Comparison of ENCODE assay signal across 13 cellular contexts in genomic region chr9:133237271-133237731, GRCh38. TPM values are rescaled to one million over a fixed set of nuclear protein-coding genes. Genes with fewer than 3 reads are reported as not detected.
DNase-seq lines count a peak whose midpoint lies in the region; ATAC-seq and TF ChIP-seq lines count a peak whose summit lies in the region.
"Had no signal": no experiment of that assay in that cellular context is flagged by ENCODE, and none has a peak within 500 bp of the region (broad histone marks: within the 10 kb centered on the region; RNA-seq: fewer than 3 reads in every experiment).

No MANE protein-coding gene starts in this region.

- H3K79me2 ChIP-seq in GM23338 (replicated peaks; ENCODE audit: insufficient read depth) (no peaks in the 10 kb centered on the region), PC-3 (ENCODE audit: low read length) (no peaks in the 10 kb centered on the region)

- intact Hi-C loops in gastrocnemius medialis (cut with DNase I; ENCODE audit: low total_unique reads): no loop called here
- intact Hi-C loops in PC-3 (cut with micrococcal nuclease): no loop called here

- DNase-seq in GM23338 (ENCODE audit: low spot score) (no peak), caudate nucleus (lab: John Stamatoyannopoulos, UW) (no peak), hepatic stellate cell (ENCODE audit: low spot score) (peak; percentile 57), gastrocnemius medialis (no peak), SK-N-DZ (ENCODE audit: low spot score) (no peak), superior temporal gyrus (ENCODE audit: extremely low spot score) (no peak), foreskin fibroblast (no peak), PC-3 (no peak)
- DNase-seq: activated CD4-positive, alpha-beta T cell treated with anti-CD3 and anti-CD28 coated beads for 1 hour; CD4-positive, alpha-beta T cell; NCI-H1092 had no signal

- H3K27me3 ChIP-seq in GM23338 (ENCODE audit: insufficient read depth): peaks cover 13% of the 10 kb centered on the region
- H3K27me3 ChIP-seq in gastrocnemius medialis: peaks cover 7 to 18% (median 13%) of the 10 kb centered on the region in 3 donors
- no peaks in the 10 kb centered on the region for H3K27me3 ChIP-seq in PC-3 (ENCODE audit: low read length)

- H3K4me2 ChIP-seq in GM23338 (0 out of 2 replicates have a peak overlapping the region, but pooled peaks have one; percentile 91), PC-3 (ENCODE audit: low read length) (no peak overlapping the region)

- H3K4me1 Mint-ChIP-seq in GM23338: peaks cover 6% of the 10 kb centered on the region; the same call in 1 of the 3 replicates

- no peak for TF ChIP-seq POLR2A in gastrocnemius medialis (IDR thresholded peaks at IDR 0.05)

- H3K9ac ChIP-seq in PC-3 (ENCODE audit: low read length): no peak overlapping the region

- TF ChIP-seq CTCF in GM23338 (conservative IDR thresholded peaks at IDR 0.05; ENCODE audit: low read depth in 2 of 2) (no peak), gastrocnemius medialis (IDR thresholded peaks at IDR 0.05 in 4 of 5, conservative IDR thresholded peaks at IDR 0.05 in 1 of 5) (no peak), foreskin fibroblast (IDR thresholded peaks at IDR 0.05; ENCODE audit: low read depth, low read length) (no peak), PC-3 (conservative IDR thresholded peaks at IDR 0.05; ENCODE audit: low read depth, low read length) (no peak)

- POLR2A ChIA-PET in PC-3 (lab: Charles Lee; ENCODE audit: unreplicated experiment): no interaction called here

- H3K36me3 ChIP-seq in GM23338 (ENCODE audit: insufficient read depth): no peaks in the 10 kb centered on the region
- no peaks in the 10 kb centered on the region for H3K36me3 ChIP-seq in gastrocnemius medialis
- H3K36me3 ChIP-seq in PC-3 (ENCODE audit: low read depth, low read length): no peaks in the 10 kb centered on the region

- in situ Hi-C loops in gastrocnemius medialis (cut with MboI; ENCODE audit: low sequenced_read_pairs in 4 of 4): no loop called here

- H3F3A ChIP-seq in GM23338 (replicated peaks; ENCODE audit: low read depth) (peaks cover 4% of the 10 kb centered on the region; the same call in 1 of the 2 replicates), PC-3 (ENCODE audit: low read length, unreplicated experiment) (no peaks in the 10 kb centered on the region)

- no peak overlapping the region for H3K27ac Mint-ChIP-seq in GM23338
- H3K27ac Mint-ChIP-seq: activated naive CD4-positive, alpha-beta T cell treated with anti-CD3 and anti-CD28 coated beads, Interleukin-2, amount 50 U/mL, for 24 hours; CD4-positive, alpha-beta T cell had no signal

- BruUV-seq in PC-3 (replicated peaks; lab: Mats Ljungman, UMichigan): no TSS peak

- H2AFZ ChIP-seq in GM23338: no peak overlapping the region
- H2AFZ ChIP-seq in PC-3 (ENCODE audit: low read length): no peak overlapping the region

- H3K4me3 ChIP-seq in GM23338: no peak overlapping the region
- H3K4me3 ChIP-seq in gastrocnemius medialis: no peak overlapping the region
- no peak overlapping the region for H3K4me3 ChIP-seq in foreskin fibroblast (ENCODE audit: low read depth in 1 of 2, low read length in 2 of 2)
- no peak overlapping the region for H3K4me3 ChIP-seq in PC-3 (ENCODE audit: low read length)

- no peaks in the 10 kb centered on the region for H3K9me2 ChIP-seq in GM23338 (ENCODE audit: insufficient read depth)
- no peaks in the 10 kb centered on the region for H3K9me2 ChIP-seq in PC-3 (replicated peaks; ENCODE audit: low read length)

- H3K4me1 ChIP-seq in GM23338 (ENCODE audit: insufficient read depth) (peaks cover 7% of the 10 kb centered on the region; the same call in 1 of the 2 replicates), gastrocnemius medialis (peaks cover 13 to 14% of the 10 kb centered on the region in 2 donors), PC-3 (ENCODE audit: insufficient read depth, low read length) (no peaks in the 10 kb centered on the region)

- no peaks in the 10 kb centered on the region for H3K9me3 Mint-ChIP-seq in GM23338
- H3K9me3 Mint-ChIP-seq: activated naive CD4-positive, alpha-beta T cell treated with anti-CD3 and anti-CD28 coated beads, Interleukin-2, amount 50 U/mL, for 24 hours; CD4-positive, alpha-beta T cell had no signal

- H4K20me1 ChIP-seq in GM23338 (replicated peaks; ENCODE audit: insufficient read depth) (no peaks in the 10 kb centered on the region), PC-3 (ENCODE audit: low read length) (no peaks in the 10 kb centered on the region)

- peak overlapping the region; percentile 63; the same call in 1 of the 3 replicates for H3K4me3 Mint-ChIP-seq in GM23338
- H3K4me3 Mint-ChIP-seq: activated naive CD4-positive, alpha-beta T cell treated with anti-CD3 and anti-CD28 coated beads, Interleukin-2, amount 50 U/mL, for 24 hours; CD4-positive, alpha-beta T cell had no signal

- H3K9me3 ChIP-seq in gastrocnemius medialis (no peaks in the 10 kb centered on the region), PC-3 (ENCODE audit: low read length) (no peaks in the 10 kb centered on the region)

- CTCF ChIA-PET in PC-3 (lab: Charles Lee): no interaction called here

- H3K27ac ChIP-seq in GM23338 (ENCODE audit: low read depth): no peak overlapping the region
- peak overlapping the region; percentile 86 for H3K27ac ChIP-seq in caudate nucleus (ENCODE audit: low read depth, low read length)
- H3K27ac ChIP-seq in gastrocnemius medialis: peak overlapping the region; percentile 54 to 81 (median 66)
- H3K27ac ChIP-seq in PC-3 (ENCODE audit: low read length): no peak overlapping the region

- ATAC-seq in GM23338 (no peak), gastrocnemius medialis (peak; percentile 60 to 65), PC-3 (no peak)

- H3K27me3 Mint-ChIP-seq in GM23338 (ENCODE audit: insufficient read depth, low read depth, poor library complexity): peaks cover 35% of the 10 kb centered on the region

- H3K36me3 Mint-ChIP-seq in GM23338 (ENCODE audit: low read depth): no peaks in the 10 kb centered on the region; the same call in 2 of the 3 replicates
- H3K36me3 Mint-ChIP-seq: activated naive CD4-positive, alpha-beta T cell treated with anti-CD3 and anti-CD28 coated beads, Interleukin-2, amount 50 U/mL, for 24 hours had no signal

TF ChIP-seq in GM23338, 12 proteins besides CTCF, POLR2A, EP300 and RAD21 (continues in another document):
- TF ChIP-seq ZNF331 (CRISPR knock-in tag; IDR thresholded peaks at IDR 0.05; ENCODE audit: low read depth) (no peak), ZNF114 (CRISPR knock-in tag; IDR thresholded peaks at IDR 0.05) (no peak), JUNB (IDR thresholded peaks at IDR 0.05; ENCODE audit: unreplicated experiment) (no peak), NANOG (IDR thresholded peaks at IDR 0.05; ENCODE audit: borderline replicate concordance) (no peak), EZH2 (IDR thresholded peaks at IDR 0.05; ENCODE audit: low read depth, unreplicated experiment) (no peak), STAT1 (IDR thresholded peaks at IDR 0.05; ENCODE audit: unreplicated experiment) (no peak), CREB1 (CRISPR knock-in tag; IDR thresholded peaks at IDR 0.05; ENCODE audit: low read depth) (no peak), EZH2phosphoT487 (IDR thresholded peaks at IDR 0.05; ENCODE audit: unreplicated experiment) (no peak), ETS1 (IDR thresholded peaks at IDR 0.05) (no peak)

RNA-seq across cellular contexts. Expression of gene OBP2B, which starts 28.3 kb away (rescaled TPM):
- total RNA-seq in GM23338 (2014; rRNA removed; shearing (Covaris generic)): not detected in 2 replicates
- not detected in 2 replicates for polyA plus RNA-seq in GM23338 (2016; fragmentation: Nextera tagmentation; extraction: Ambion mirVana)
- not detected for total RNA-seq in gastrocnemius medialis
- polyA plus RNA-seq in SK-N-DZ (2014; cell fraction: cytosol; rRNA removed): not detected in 2 replicates
- not detected in 2 replicates for polyA plus RNA-seq in SK-N-DZ (2014; cell fraction: nucleus; rRNA removed)
- total RNA-seq in PC-3 (2014; rRNA removed): not detected in 2 replicates
- total RNA-seq: CD4-positive, alpha-beta T cell; omental fat pad had no signal

RNA-seq across cellular contexts. Expression of gene ABO, which starts 37.7 kb away (rescaled TPM):
- 0.16 and 0.28 TPM in 2 replicates for total RNA-seq in GM23338 (2014; rRNA removed; shearing (Covaris generic))
- 0.21 and 0.34 TPM in 2 replicates for polyA plus RNA-seq in GM23338 (2016; fragmentation: Nextera tagmentation; extraction: Ambion mirVana)
- 1 to 10 TPM in 1 of 4 donors, under 1 TPM in 2, not detected in 1; 0.24 to 2.4 (median 0.44) TPM for total RNA-seq in gastrocnemius medialis
- polyA plus RNA-seq in SK-N-DZ (2014; cell fraction: cytosol; rRNA removed): not detected in 2 replicates
- not detected in 2 replicates for polyA plus RNA-seq in SK-N-DZ (2014; cell fraction: nucleus; rRNA removed)
- total RNA-seq in PC-3 (2014; rRNA removed): not detected in 2 replicates

Comparison
In these comparisons a context has a peak if more than half of its experiments do, and no peak if none do; other contexts are left out.
1. ATAC-seq: peak in gastrocnemius medialis (2 of 2); none in GM23338 (single experiment) and PC-3 (single experiment).
2. H3K27ac ChIP-seq: peak in caudate nucleus (single experiment) and gastrocnemius medialis (4 of 4); none in GM23338 (single experiment) and PC-3 (single experiment).